Comparison of ENCODE assay signal across 2 cellular contexts in genomic region chr5:76495870-76496269, GRCh38.
TF ChIP-seq lines count a peak whose summit lies in the region.

No MANE protein-coding gene starts in this region.

TF ChIP-seq in GM23338, 12 proteins besides CTCF, POLR2A, EP300 and RAD21:
- TF ChIP-seq ETS1 (IDR thresholded peaks at IDR 0.05) (no peak), EZH2 (IDR thresholded peaks at IDR 0.05; ENCODE audit: low read depth, unreplicated experiment) (no peak), ZNF331 (CRISPR knock-in tag; IDR thresholded peaks at IDR 0.05; ENCODE audit: low read depth) (no peak), NANOG (IDR thresholded peaks at IDR 0.05; ENCODE audit: borderline replicate concordance) (no peak), JUNB (IDR thresholded peaks at IDR 0.05; ENCODE audit: unreplicated experiment) (no peak), REST (IDR thresholded peaks at IDR 0.05; ENCODE audit: unreplicated experiment) (no peak), CREB1 (CRISPR knock-in tag; IDR thresholded peaks at IDR 0.05; ENCODE audit: low read depth) (no peak), EZH2phosphoT487 (IDR thresholded peaks at IDR 0.05; ENCODE audit: unreplicated experiment) (no peak), ZNF114 (CRISPR knock-in tag; IDR thresholded peaks at IDR 0.05) (no peak), STAT1 (IDR thresholded peaks at IDR 0.05; ENCODE audit: unreplicated experiment) (no peak), POLR2AphosphoS5 (IDR thresholded peaks at IDR 0.05; ENCODE audit: low read depth) (no peak)
- TF ChIP-seq, protein P1, sequence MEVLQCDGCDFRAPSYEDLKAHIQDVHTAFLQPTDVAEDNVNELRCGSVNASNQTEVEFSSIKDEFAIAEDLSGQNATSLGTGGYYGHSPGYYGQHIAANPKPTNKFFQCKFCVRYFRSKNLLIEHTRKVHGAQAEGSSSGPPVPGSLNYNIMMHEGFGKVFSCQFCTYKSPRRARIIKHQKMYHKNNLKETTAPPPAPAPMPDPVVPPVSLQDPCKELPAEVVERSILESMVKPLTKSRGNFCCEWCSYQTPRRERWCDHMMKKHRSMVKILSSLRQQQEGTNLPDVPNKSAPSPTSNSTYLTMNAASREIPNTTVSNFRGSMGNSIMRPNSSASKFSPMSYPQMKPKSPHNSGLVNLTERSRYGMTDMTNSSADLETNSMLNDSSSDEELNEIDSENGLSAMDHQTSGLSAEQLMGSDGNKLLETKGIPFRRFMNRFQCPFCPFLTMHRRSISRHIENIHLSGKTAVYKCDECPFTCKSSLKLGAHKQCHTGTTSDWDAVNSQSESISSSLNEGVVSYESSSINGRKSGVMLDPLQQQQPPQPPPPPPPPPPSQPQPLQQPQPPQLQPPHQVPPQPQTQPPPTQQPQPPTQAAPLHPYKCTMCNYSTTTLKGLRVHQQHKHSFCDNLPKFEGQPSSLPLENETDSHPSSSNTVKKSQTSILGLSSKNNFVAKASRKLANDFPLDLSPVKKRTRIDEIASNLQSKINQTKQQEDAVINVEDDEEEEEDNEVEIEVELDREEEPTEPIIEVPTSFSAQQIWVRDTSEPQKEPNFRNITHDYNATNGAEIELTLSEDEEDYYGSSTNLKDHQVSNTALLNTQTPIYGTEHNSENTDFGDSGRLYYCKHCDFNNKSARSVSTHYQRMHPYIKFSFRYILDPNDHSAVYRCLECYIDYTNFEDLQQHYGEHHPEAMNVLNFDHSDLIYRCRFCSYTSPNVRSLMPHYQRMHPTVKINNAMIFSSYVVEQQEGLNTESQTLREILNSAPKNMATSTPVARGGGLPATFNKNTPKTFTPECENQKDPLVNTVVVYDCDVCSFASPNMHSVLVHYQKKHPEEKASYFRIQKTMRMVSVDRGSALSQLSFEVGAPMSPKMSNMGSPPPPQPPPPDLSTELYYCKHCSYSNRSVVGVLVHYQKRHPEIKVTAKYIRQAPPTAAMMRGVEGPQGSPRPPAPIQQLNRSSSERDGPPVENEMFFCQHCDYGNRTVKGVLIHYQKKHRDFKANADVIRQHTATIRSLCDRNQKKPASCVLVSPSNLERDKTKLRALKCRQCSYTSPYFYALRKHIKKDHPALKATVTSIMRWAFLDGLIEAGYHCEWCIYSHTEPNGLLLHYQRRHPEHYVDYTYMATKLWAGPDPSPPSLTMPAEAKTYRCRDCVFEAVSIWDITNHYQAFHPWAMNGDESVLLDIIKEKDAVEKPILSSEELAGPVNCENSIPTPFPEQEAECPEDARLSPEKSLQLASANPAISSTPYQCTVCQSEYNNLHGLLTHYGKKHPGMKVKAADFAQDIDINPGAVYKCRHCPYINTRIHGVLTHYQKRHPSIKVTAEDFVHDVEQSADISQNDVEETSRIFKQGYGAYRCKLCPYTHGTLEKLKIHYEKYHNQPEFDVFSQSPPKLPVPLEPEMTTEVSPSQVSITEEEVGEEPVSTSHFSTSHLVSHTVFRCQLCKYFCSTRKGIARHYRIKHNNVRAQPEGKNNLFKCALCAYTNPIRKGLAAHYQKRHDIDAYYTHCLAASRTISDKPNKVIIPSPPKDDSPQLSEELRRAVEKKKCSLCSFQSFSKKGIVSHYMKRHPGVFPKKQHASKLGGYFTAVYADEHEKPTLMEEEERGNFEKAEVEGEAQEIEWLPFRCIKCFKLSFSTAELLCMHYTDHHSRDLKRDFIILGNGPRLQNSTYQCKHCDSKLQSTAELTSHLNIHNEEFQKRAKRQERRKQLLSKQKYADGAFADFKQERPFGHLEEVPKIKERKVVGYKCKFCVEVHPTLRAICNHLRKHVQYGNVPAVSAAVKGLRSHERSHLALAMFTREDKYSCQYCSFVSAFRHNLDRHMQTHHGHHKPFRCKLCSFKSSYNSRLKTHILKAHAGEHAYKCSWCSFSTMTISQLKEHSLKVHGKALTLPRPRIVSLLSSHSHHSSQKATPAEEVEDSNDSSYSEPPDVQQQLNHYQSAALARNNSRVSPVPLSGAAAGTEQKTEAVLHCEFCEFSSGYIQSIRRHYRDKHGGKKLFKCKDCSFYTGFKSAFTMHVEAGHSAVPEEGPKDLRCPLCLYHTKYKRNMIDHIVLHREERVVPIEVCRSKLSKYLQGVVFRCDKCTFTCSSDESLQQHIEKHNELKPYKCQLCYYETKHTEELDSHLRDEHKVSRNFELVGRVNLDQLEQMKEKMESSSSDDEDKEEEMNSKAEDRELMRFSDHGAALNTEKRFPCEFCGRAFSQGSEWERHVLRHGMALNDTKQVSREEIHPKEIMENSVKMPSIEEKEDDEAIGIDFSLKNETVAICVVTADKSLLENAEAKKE (CRISPR knock-in tag; IDR thresholded peaks at IDR 0.05), result no peak

TF ChIP-seq in H1, 55 proteins besides CTCF, POLR2A, EP300 and RAD21:
- TF ChIP-seq JUN (IDR thresholded peaks at IDR 0.05; ENCODE audit: low read depth, low read length) (no peak), SUZ12 (IDR thresholded peaks at IDR 0.05; ENCODE audit: low read length) (no peak), TAF1 (IDR thresholded peaks at IDR 0.05; ENCODE audit: low read depth, low read length) (no peak), EGR1 (IDR thresholded peaks at IDR 0.05; ENCODE audit: borderline replicate concordance, low read depth, low read length) (no peak), NANOG (IDR thresholded peaks at IDR 0.05; ENCODE audit: insufficient read depth, low read depth, low read length, poor library complexity, severe bottlenecking) (no peak), SP1 (IDR thresholded peaks at IDR 0.05; ENCODE audit: low read depth, low read length) (no peak), SIN3A (conservative IDR thresholded peaks at IDR 0.05 in 1 of 2, IDR thresholded peaks at IDR 0.05 in 1 of 2; ENCODE audit: low read depth in 1 of 2, low read length in 2 of 2) (no peak), TBP (IDR thresholded peaks at IDR 0.05; ENCODE audit: low read depth, low read length) (no peak), CBX5 (IDR thresholded peaks at IDR 0.05; ENCODE audit: low read depth, low read length) (no peak), RBBP5 (IDR thresholded peaks at IDR 0.05; ENCODE audit: borderline replicate concordance, low read depth, low read length) (no peak), BRCA1 (IDR thresholded peaks at IDR 0.05; ENCODE audit: low read depth, low read length) (no peak), SP4 (IDR thresholded peaks at IDR 0.05; ENCODE audit: low read length) (no peak), CEBPB (IDR thresholded peaks at IDR 0.05; ENCODE audit: low read depth, low read length) (no peak)
